In the genomic region with DNA sequence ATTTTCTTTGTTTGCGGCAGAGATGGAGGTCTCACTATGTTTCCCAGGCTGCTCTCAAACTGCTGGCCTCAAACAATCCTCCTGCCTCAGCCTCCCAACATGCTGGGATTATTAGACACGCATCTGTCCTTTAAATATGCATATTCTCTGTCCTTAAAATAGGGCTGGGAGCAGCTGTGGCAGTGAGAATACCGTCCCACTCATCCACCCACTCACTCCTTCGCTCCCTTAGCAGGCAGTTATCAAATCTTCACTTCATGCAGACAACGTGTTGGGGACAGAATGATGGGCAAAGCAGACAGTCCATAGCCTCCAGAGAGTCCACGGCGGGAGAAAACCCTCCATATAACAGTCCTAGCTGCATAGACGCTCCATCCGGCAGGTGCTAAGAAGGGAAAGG, we compare ENCODE assay signal across 19 cellular contexts.
DNase-seq lines count a peak whose midpoint lies in the region; ATAC-seq and TF ChIP-seq lines count a peak whose summit lies in the region.
"Had no signal": no experiment of that assay in that cellular context is flagged by ENCODE, and none has a peak within 500 bp of the region (broad histone marks: within the 10 kb centered on the region; RNA-seq: fewer than 3 reads in every experiment).

No MANE protein-coding gene starts in this region.

- peaks cover 2% of the 10 kb centered on the region for H3F3A ChIP-seq in neural progenitor cell (ENCODE audit: low read depth)

- no peak overlapping the region for H3K9ac ChIP-seq in neural progenitor cell
- H3K9ac ChIP-seq: BLaER1 treated with 17β-estradiol and CSF1 and Interleukin-3, amounts not matched to agents 10 nM and 100 nM had no signal

- H3K4me1 Mint-ChIP-seq in neural progenitor cell (peaks cover 18% of the 10 kb centered on the region), immature natural killer cell (no peaks in the 10 kb centered on the region), HFFc6 (ENCODE audit: low read depth) (peaks cover 35% of the 10 kb centered on the region)

- H3K79me2 ChIP-seq in neural progenitor cell (ENCODE audit: low read depth), result no peaks in the 10 kb centered on the region

- intact Hi-C loops in psoas muscle (cut with DNase I), result loop anchor here (5.0 kb wide), 2 partner anchors 73 to 183 kb away; no protein-coding TSS in a partner anchor

- DNase-seq in AG04450 (ENCODE audit: low read depth, low spot score), result no peak
- DNase-seq in neural progenitor cell (ENCODE audit: low spot score), result no peak
- DNase-seq in psoas muscle, result no peak
- DNase-seq in occipital lobe (lab: John Stamatoyannopoulos, UW), result no peak
- no peak for DNase-seq in immature natural killer cell
- DNase-seq in NCI-H2196 treated with DMSO at 0.1 percent for 48 hours (lab: John Stamatoyannopoulos, UW; ENCODE audit: unreplicated experiment), result no peak
- DNase-seq in HFFc6, result no peak
- DNase-seq: AML-193; CD4-positive, alpha-beta T cell; CD8-positive, alpha-beta memory T cell; DMS 273 treated with DMSO at 0.1 percent for 48 hours; DMS79; H9 had no signal

- H3K4me1 ChIP-seq in HEK293 (ENCODE audit: control insufficient read depth, insufficient read depth, low read length) (peaks cover 5% of the 10 kb centered on the region), neural progenitor cell (peaks cover 10% of the 10 kb centered on the region), psoas muscle (peaks cover 20% of the 10 kb centered on the region)
- H3K4me1 ChIP-seq: BE2C had no signal

- H3K36me3 Mint-ChIP-seq in neural progenitor cell (no peaks in the 10 kb centered on the region), immature natural killer cell (peaks cover 0 to 5% (median 0%) of the 10 kb centered on the region in 3 donors), HFFc6 (ENCODE audit: low read depth) (no peaks in the 10 kb centered on the region)
- H3K36me3 Mint-ChIP-seq: CD8-positive, alpha-beta memory T cell had no signal

- no peak overlapping the region for H3K4me3 ChIP-seq in AG04450 (ENCODE audit: low read depth, low read length)
- no peak overlapping the region for H3K4me3 ChIP-seq in HEK293 (ENCODE audit: low read depth, low read length)
- H3K4me3 ChIP-seq in neural progenitor cell, result no peak overlapping the region
- H3K4me3 ChIP-seq in psoas muscle, result no peak overlapping the region
- H3K4me3 ChIP-seq: BLaER1 treated with 17β-estradiol and CSF1 and Interleukin-3, amounts not matched to agents 10 nM and 100 nM; GM23338 had no signal

- CTCF ChIA-PET in AG04450 (lab: Charles Lee) (no interaction called here), HEK293 (lab: Yijun Ruan, JAX) (interaction anchor here (0.9 kb wide), 1 partner anchor 13 kb away, joined by 3 read pairs; no protein-coding TSS in a partner anchor)

- H2AFZ ChIP-seq in neural progenitor cell (replicated peaks), result peak overlapping the region; percentile 15

- H3K4me3 Mint-ChIP-seq in neural progenitor cell, result no peak overlapping the region
- no peak overlapping the region for H3K4me3 Mint-ChIP-seq in immature natural killer cell
- no peak overlapping the region for H3K4me3 Mint-ChIP-seq in HFFc6
- H3K4me3 Mint-ChIP-seq: CD14-positive monocyte; CD4-positive, alpha-beta T cell; CD8-positive, alpha-beta memory T cell; GM23338; H9 had no signal

- no peak for TF ChIP-seq CTCF in AG04450 (IDR thresholded peaks at IDR 0.05; ENCODE audit: low read depth, low read length)
- no peak for TF ChIP-seq CTCF in HEK293 (tag by site-specific recombination; IDR thresholded peaks at IDR 0.05)
- TF ChIP-seq CTCF in neural progenitor cell (IDR thresholded peaks at IDR 0.05), result no peak
- TF ChIP-seq CTCF in psoas muscle (IDR thresholded peaks at IDR 0.05), result no peak
- TF ChIP-seq CTCF in HFFc6 (IDR thresholded peaks at IDR 0.05), result no peak

- H3K9me3 Mint-ChIP-seq in neural progenitor cell, result no peaks in the 10 kb centered on the region
- no peaks in the 10 kb centered on the region for H3K9me3 Mint-ChIP-seq in immature natural killer cell
- H3K9me3 Mint-ChIP-seq in HFFc6, result no peaks in the 10 kb centered on the region
- H3K9me3 Mint-ChIP-seq: CD4-positive, alpha-beta T cell; CD8-positive, alpha-beta memory T cell; GM23338; H9 had no signal

- H3K36me3 ChIP-seq in HEK293 (ENCODE audit: control insufficient read depth in 2 of 2, insufficient read depth in 1 of 2, low read length in 2 of 2) (no peaks in the 10 kb centered on the region), neural progenitor cell (no peaks in the 10 kb centered on the region), psoas muscle (ENCODE audit: insufficient read depth in 1 of 2, low read depth in 1 of 2) (no peaks in the 10 kb centered on the region)
- H3K36me3 ChIP-seq: BE2C; BLaER1 treated with 17β-estradiol and CSF1 and Interleukin-3, amounts not matched to agents 10 nM and 100 nM had no signal

- H3K27ac ChIP-seq in AG04450 (ENCODE audit: low read depth, low read length), result peak overlapping the region; percentile 21
- no peak overlapping the region for H3K27ac ChIP-seq in HEK293 (ENCODE audit: extremely low read depth, low read depth, low read length)
- no peak overlapping the region for H3K27ac ChIP-seq in neural progenitor cell
- peak overlapping the region; percentile 89 for H3K27ac ChIP-seq in psoas muscle
- H3K27ac ChIP-seq: BLaER1 treated with 17β-estradiol and CSF1 and Interleukin-3, amounts not matched to agents 10 nM and 100 nM had no signal

- no peaks in the 10 kb centered on the region for H3K9me3 ChIP-seq in AG04450 (ENCODE audit: control insufficient read depth, insufficient read depth, low read length)
- H3K9me3 ChIP-seq in HEK293 (ENCODE audit: control insufficient read depth, insufficient read depth, low read depth, low read length), result no peaks in the 10 kb centered on the region
- no peaks in the 10 kb centered on the region for H3K9me3 ChIP-seq in neural progenitor cell (ENCODE audit: low read depth)
- H3K9me3 ChIP-seq in psoas muscle, result no peaks in the 10 kb centered on the region
- H3K9me3 ChIP-seq: BE2C had no signal

- no peaks in the 10 kb centered on the region for H4K20me1 ChIP-seq in neural progenitor cell (ENCODE audit: low read depth)
- H4K20me1 ChIP-seq: BLaER1 treated with 17β-estradiol and CSF1 and Interleukin-3, amounts not matched to agents 10 nM and 100 nM had no signal

- H3K27me3 Mint-ChIP-seq in neural progenitor cell (ENCODE audit: insufficient read depth, low read depth) (peaks cover 3% of the 10 kb centered on the region), immature natural killer cell (ENCODE audit: low read depth in 3 of 3) (peaks cover 0 to 10% (median 0%) of the 10 kb centered on the region in 3 donors), HFFc6 (ENCODE audit: insufficient read depth) (peaks cover 11% of the 10 kb centered on the region)

- POLR2A ChIA-PET in AG04450 (lab: Yijun Ruan, JAX) (no interaction called here), HEK293 (lab: Yijun Ruan, JAX) (interaction anchor here (1.2 kb wide), 1 partner anchor 182 kb away, joined by 4 read pairs; no protein-coding TSS in a partner anchor)

- H3K27ac Mint-ChIP-seq in neural progenitor cell (no peak overlapping the region), immature natural killer cell (no peak overlapping the region), HFFc6 (no peak overlapping the region)
- H3K27ac Mint-ChIP-seq: CD14-positive monocyte; CD4-positive, alpha-beta T cell; GM23338 had no signal

- WGBS in psoas muscle, 3 donors, result 79 to 86% (median 81%) methylated on average over 9 of the region's 9 CpGs

- H3K27me3 ChIP-seq in AG04450 (ENCODE audit: control insufficient read depth, insufficient read depth, low read length) (no peaks in the 10 kb centered on the region), neural progenitor cell (no peaks in the 10 kb centered on the region), psoas muscle (ENCODE audit: insufficient read depth in 3 of 3, low read length in 2 of 3) (no peaks in the 10 kb centered on the region)
- H3K27me3 ChIP-seq: BE2C; BLaER1 treated with 17β-estradiol and CSF1 and Interleukin-3, amounts not matched to agents 10 nM and 100 nM had no signal

- no peak overlapping the region for H3K4me2 ChIP-seq in neural progenitor cell
- H3K4me2 ChIP-seq: BLaER1 treated with 17β-estradiol and CSF1 and Interleukin-3, amounts not matched to agents 10 nM and 100 nM; GM23338 had no signal

- no peak for ATAC-seq in psoas muscle
- ATAC-seq: HCT116 had no signal

TF ChIP-seq in HEK293, 187 proteins besides CTCF, POLR2A, EP300 and RAD21:
- TF ChIP-seq PRDM4 (tag by site-specific recombination; IDR thresholded peaks at IDR 0.05) (no peak), HOXD13 (CRISPR knock-in tag; IDR thresholded peaks at IDR 0.05; ENCODE audit: borderline replicate concordance) (no peak), EGR2 (tag by site-specific recombination; IDR thresholded peaks at IDR 0.05; ENCODE audit: low read depth) (peak; percentile 52; the same call in 1 of the 2 replicates), ZFHX2 (tag by site-specific recombination; conservative IDR thresholded peaks at IDR 0.05) (peak; percentile 65), ZNF623 (tag by site-specific recombination; IDR thresholded peaks at IDR 0.05) (no peak)
TF ChIP-seq in HEK293: peak in this region for 2.

Comparison
In these comparisons a context has a peak if more than half of its experiments do, and no peak if none do; other contexts are left out.
1. H3K27ac ChIP-seq: peak in AG04450 (single experiment) and psoas muscle (single experiment); none in HEK293 (single experiment) and neural progenitor cell (single experiment).